Comparison of ENCODE assay signal across 14 cellular contexts in the genomic region with DNA sequence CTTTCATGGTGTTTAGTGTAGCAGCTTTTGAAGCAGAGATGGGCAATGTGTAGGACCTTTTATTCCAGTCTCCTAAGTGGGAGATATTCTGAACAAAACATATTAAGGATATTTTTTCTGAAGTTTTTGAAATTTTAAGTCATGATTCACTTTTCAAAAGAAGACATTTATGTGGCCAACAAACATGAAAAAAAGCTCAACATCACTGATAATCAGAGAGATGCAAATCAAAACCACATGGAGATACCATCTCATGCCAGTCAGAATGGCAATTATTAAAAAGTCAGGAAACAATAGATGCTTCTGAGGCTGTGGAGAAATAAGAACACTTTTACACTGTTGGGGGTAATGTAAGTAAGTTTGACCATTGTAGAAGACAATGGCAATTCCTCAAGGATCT.
DNase-seq lines count a peak whose midpoint lies in the region; ATAC-seq and TF ChIP-seq lines count a peak whose summit lies in the region.
"Had no signal": no experiment of that assay in that cellular context is flagged by ENCODE, and none has a peak within 500 bp of the region (broad histone marks: within the 10 kb centered on the region; RNA-seq: fewer than 3 reads in every experiment).

No MANE protein-coding gene starts in this region.

- H3K27ac ChIP-seq in PC-3 (ENCODE audit: low read length) (peak overlapping the region; percentile 47), lower lobe of right lung (peak overlapping the region; percentile 57), stomach smooth muscle (ENCODE audit: low read length) (peak overlapping the region; percentile 63)
- H3K27ac ChIP-seq: RWPE1 had no signal

- peak overlapping the region; percentile 83 for H3K27ac Mint-ChIP-seq in chondrocyte (ENCODE audit: unreplicated experiment)
- H3K27ac Mint-ChIP-seq: activated CD8-positive, alpha-beta memory T cell treated with anti-CD3 and anti-CD28 coated beads, Interleukin-2, amount 10 ng/mL, durations not matched to agents 7 days and 5 days; stimulated activated naive CD8-positive, alpha-beta T cell treated with anti-CD3 and anti-CD28 coated beads, Interleukin-15, Interleukin-2, amounts not matched to agents 100 ng/mL and 50 ng/mL, for 24 hours; T-helper 2 cell treated with Interferon-gamma antibody and Interleukin-4, amounts not matched to agents 5 μg/mL and 100 μg/mL, for 36 hours had no signal

- intact Hi-C loops in PC-3 (cut with micrococcal nuclease): loop anchor here (10.0 kb wide), 1 partner anchor 334 kb away; no protein-coding TSS in a partner anchor
- intact Hi-C loops in lower lobe of right lung (cut with DNase I): no loop called here

- peaks cover 59% of the 10 kb centered on the region for H3K4me1 Mint-ChIP-seq in chondrocyte (ENCODE audit: low read depth)
- H3K4me1 Mint-ChIP-seq: activated CD8-positive, alpha-beta memory T cell treated with anti-CD3 and anti-CD28 coated beads, Interleukin-2, amount 10 ng/mL, durations not matched to agents 7 days and 5 days had no signal

- H3K4me2 ChIP-seq in PC-3 (ENCODE audit: low read length): peak overlapping the region; percentile 57; the same call in 1 of the 2 replicates

- H3K9me3 Mint-ChIP-seq in chondrocyte (ENCODE audit: low read depth): peaks cover 7% of the 10 kb centered on the region
- H3K9me3 Mint-ChIP-seq: T-helper 2 cell treated with Interferon-gamma antibody and Interleukin-4, amounts not matched to agents 5 μg/mL and 100 μg/mL, for 36 hours had no signal

- ATAC-seq in PC-3 (no peak), lower lobe of right lung (no peak), GM21717 (IDR thresholded peaks at IDR 0.05; ENCODE audit: unreplicated experiment) (no peak), GM19351 (IDR thresholded peaks at IDR 0.05; ENCODE audit: unreplicated experiment) (no peak)
- ATAC-seq: activated CD8-positive, alpha-beta memory T cell treated with anti-CD3 and anti-CD28 coated beads, Interleukin-2, amount 10 ng/mL, durations not matched to agents 7 days and 5 days had no signal

- H3K27me3 ChIP-seq in PC-3 (ENCODE audit: low read length) (no peaks in the 10 kb centered on the region), lower lobe of right lung (ENCODE audit: low read depth) (no peaks in the 10 kb centered on the region), stomach smooth muscle (ENCODE audit: control insufficient read depth in 1 of 2, insufficient read depth in 2 of 2, low read length in 2 of 2) (no peaks in the 10 kb centered on the region)

- H3K9me2 ChIP-seq in PC-3 (replicated peaks; ENCODE audit: low read length): no peaks in the 10 kb centered on the region

- POLR2A ChIA-PET in PC-3 (lab: Charles Lee; ENCODE audit: unreplicated experiment): no interaction called here

- no peaks in the 10 kb centered on the region for H3K27me3 Mint-ChIP-seq in chondrocyte (ENCODE audit: low read depth)
- H3K27me3 Mint-ChIP-seq: activated CD8-positive, alpha-beta memory T cell treated with anti-CD3 and anti-CD28 coated beads, Interleukin-2, amount 10 ng/mL, durations not matched to agents 7 days and 5 days; stimulated activated naive CD8-positive, alpha-beta T cell treated with anti-CD3 and anti-CD28 coated beads, Interleukin-15, Interleukin-2, amounts not matched to agents 100 ng/mL and 50 ng/mL, for 24 hours had no signal

- H3K36me3 ChIP-seq in PC-3 (ENCODE audit: low read depth, low read length) (no peaks in the 10 kb centered on the region), lower lobe of right lung (no peaks in the 10 kb centered on the region), stomach smooth muscle (ENCODE audit: control insufficient read depth in 2 of 2, insufficient read depth in 2 of 2, low read length in 2 of 2) (no peaks in the 10 kb centered on the region)

- peak overlapping the region; percentile 57; the same call in 1 of the 2 replicates for H2AFZ ChIP-seq in PC-3 (ENCODE audit: low read length)

- CTCF ChIA-PET in PC-3 (lab: Charles Lee): no interaction called here

- peaks cover 40% of the 10 kb centered on the region for H3K4me1 ChIP-seq in PC-3 (ENCODE audit: insufficient read depth, low read length)
- peaks cover 9% of the 10 kb centered on the region for H3K4me1 ChIP-seq in lower lobe of right lung
- H3K4me1 ChIP-seq in stomach smooth muscle (ENCODE audit: control insufficient read depth, insufficient read depth, low read length): peaks cover 8% of the 10 kb centered on the region

- H3K4me3 ChIP-seq in PC-3 (ENCODE audit: low read length) (no peak overlapping the region), lower lobe of right lung (no peak overlapping the region), stomach smooth muscle (ENCODE audit: low read length in 2 of 2) (no peak overlapping the region)

- DNase-seq in PC-3 (no peak), chondrocyte (ENCODE audit: low spot score) (no peak), lower lobe of right lung (no peak), NCI-H345 treated with DMSO at 0.1 percent for 48 hours (lab: John Stamatoyannopoulos, UW; ENCODE audit: unreplicated experiment) (no peak), GM19238 (ENCODE audit: insufficient read length, low spot score) (no peak)
- DNase-seq: activated CD4-positive, alpha-beta T cell treated with anti-CD3 and anti-CD28 coated beads for 1 hour; activated CD8-positive, alpha-beta memory T cell treated with anti-CD3 and anti-CD28 coated beads, Interleukin-2, amount 10 ng/mL, durations not matched to agents 7 days and 5 days; NCI-H446 had no signal

- no peaks in the 10 kb centered on the region for H3F3A ChIP-seq in PC-3 (ENCODE audit: low read length, unreplicated experiment)

- TF ChIP-seq CTCF in PC-3 (conservative IDR thresholded peaks at IDR 0.05; ENCODE audit: low read depth, low read length) (no peak), chondrocyte (IDR thresholded peaks at IDR 0.05) (no peak), lower lobe of right lung (IDR thresholded peaks at IDR 0.05) (no peak)

- H3K9me3 ChIP-seq in PC-3 (ENCODE audit: low read length) (no peaks in the 10 kb centered on the region), lower lobe of right lung (no peaks in the 10 kb centered on the region), stomach smooth muscle (ENCODE audit: control insufficient read depth in 2 of 2, low read length in 2 of 2) (no peaks in the 10 kb centered on the region)

- no peaks in the 10 kb centered on the region for H4K20me1 ChIP-seq in PC-3 (ENCODE audit: low read length)

- H3K4me3 Mint-ChIP-seq in chondrocyte (ENCODE audit: unreplicated experiment): peak overlapping the region; percentile 52
- H3K4me3 Mint-ChIP-seq: activated CD8-positive, alpha-beta memory T cell treated with anti-CD3 and anti-CD28 coated beads, Interleukin-2, amount 10 ng/mL, durations not matched to agents 7 days and 5 days; stimulated activated naive CD8-positive, alpha-beta T cell treated with anti-CD3 and anti-CD28 coated beads, Interleukin-15, Interleukin-2, amounts not matched to agents 100 ng/mL and 50 ng/mL, for 24 hours; T-helper 2 cell treated with Interferon-gamma antibody and Interleukin-4, amounts not matched to agents 5 μg/mL and 100 μg/mL, for 36 hours had no signal

- H3K36me3 Mint-ChIP-seq in chondrocyte (ENCODE audit: low read depth): peaks cover 4% of the 10 kb centered on the region
- H3K36me3 Mint-ChIP-seq: activated CD8-positive, alpha-beta memory T cell treated with anti-CD3 and anti-CD28 coated beads, Interleukin-2, amount 10 ng/mL, durations not matched to agents 7 days and 5 days had no signal

- no peaks in the 10 kb centered on the region for H3K79me2 ChIP-seq in PC-3 (ENCODE audit: low read length)

- no peak overlapping the region for H3K9ac ChIP-seq in PC-3 (ENCODE audit: low read length)
- no peak overlapping the region for H3K9ac ChIP-seq in stomach smooth muscle (ENCODE audit: low read length in 2 of 2)

- BruUV-seq in PC-3 (replicated peaks; lab: Mats Ljungman, UMichigan): no TSS peak
